30 cellular contexts compared by ENCODE assay signal in the genomic region with DNA sequence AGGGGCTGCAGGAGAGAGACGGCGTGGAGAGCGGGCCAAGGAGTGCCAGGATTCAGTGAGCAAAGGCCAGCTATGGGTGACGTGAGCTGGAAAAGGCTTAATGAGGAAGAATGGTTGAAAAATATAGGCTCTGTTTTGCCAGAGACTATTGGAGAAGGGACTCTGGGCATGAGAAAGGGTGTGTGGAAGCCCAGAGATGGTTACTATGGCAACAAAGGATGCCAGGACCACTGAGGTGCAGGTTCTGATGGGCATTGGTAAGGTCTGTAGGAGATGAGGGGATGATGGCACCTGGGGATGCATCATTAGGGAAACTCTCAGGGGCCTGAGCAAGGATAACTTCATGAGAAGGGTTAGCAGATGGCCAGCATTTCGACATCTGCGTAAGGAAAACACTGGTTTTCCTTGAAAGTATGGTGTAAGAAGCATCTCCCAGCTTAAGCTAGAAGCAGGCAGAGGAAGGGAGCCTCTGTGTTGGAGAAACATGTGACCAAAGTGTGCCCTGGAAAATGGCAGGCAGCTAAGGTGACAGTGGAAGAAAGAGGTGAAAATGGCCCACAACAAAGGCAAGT. TPM values are rescaled to one million over a fixed set of nuclear protein-coding genes. Genes with fewer than 3 reads are reported as not detected.
DNase-seq lines count a peak whose midpoint lies in the region; ATAC-seq, FAIRE-seq and TF ChIP-seq lines count a peak whose summit lies in the region.
"Had no signal": no experiment of that assay in that cellular context is flagged by ENCODE, and none has a peak within 500 bp of the region (broad histone marks: within the 10 kb centered on the region; RNA-seq: fewer than 3 reads in every experiment).

No MANE protein-coding gene starts in this region.

- TF ChIP-seq POLR2A in GM12892 (IDR thresholded peaks at IDR 0.05; ENCODE audit: low read depth, low read length): no peak

- no peak for FAIRE-seq in GM12892 (lab: Jason Lieb, UNC)
- FAIRE-seq: bronchial epithelial cell, RCC 7860, small intestine had no signal

- no peaks in the 10 kb centered on the region for H3K9me3 ChIP-seq in right atrium auricular region
- H3K9me3 ChIP-seq: BLaER1, transverse colon had no signal

- H3K27me3 Mint-ChIP-seq in glutamatergic neuron (ENCODE audit: unreplicated experiment): no peaks in the 10 kb centered on the region
- H3K27me3 Mint-ChIP-seq in stimulated activated memory B cell treated with anti-CD40 and anti-IgM and Interleukin-4, amounts not matched to agents 10 μg/mL and 1 μg/mL and 100 μg/mL, for 72 hours: peaks cover 22% of the 10 kb centered on the region
- H3K27me3 Mint-ChIP-seq: dendritic cell treated with granulocyte-macrophage colony-stimulating factor and Interleukin-4, amounts not matched to agents 40 ng/mL and 50 ng/mL, for 4 days had no signal

- H3K4me1 Mint-ChIP-seq in glutamatergic neuron (ENCODE audit: low read depth, unreplicated experiment): peaks cover 38% of the 10 kb centered on the region
- H3K4me1 Mint-ChIP-seq in stimulated activated memory B cell treated with anti-CD40 and anti-IgM and Interleukin-4, amounts not matched to agents 10 μg/mL and 1 μg/mL and 100 μg/mL, for 72 hours: no peaks in the 10 kb centered on the region
- H3K4me1 Mint-ChIP-seq: IgD-negative memory B cell, natural killer cell had no signal

- H3K27ac ChIP-seq in right atrium auricular region (peak overlapping the region; percentile 61 to 75), cingulate gyrus (ENCODE audit: low read depth, low read length) (peak overlapping the region; percentile 42)
- H3K27ac ChIP-seq: BLaER1 had no signal

- H3K4me3 Mint-ChIP-seq in glutamatergic neuron (ENCODE audit: unreplicated experiment): peak overlapping the region; percentile 61
- no peak overlapping the region for H3K4me3 Mint-ChIP-seq in stimulated activated memory B cell treated with anti-CD40 and anti-IgM and Interleukin-4, amounts not matched to agents 10 μg/mL and 1 μg/mL and 100 μg/mL, for 72 hours
- H3K4me3 Mint-ChIP-seq: activated T-cell treated with anti-CD3 and anti-CD28 coated beads, Interleukin-2, amount 50 U/mL, for 72 hours; dendritic cell treated with granulocyte-macrophage colony-stimulating factor and Interleukin-4, amounts not matched to agents 40 ng/mL and 50 ng/mL, for 4 days; IgD-negative memory B cell; natural killer cell; WTC11 had no signal

- H3K4me3 ChIP-seq in right atrium auricular region: no peak overlapping the region
- H3K4me3 ChIP-seq: BLaER1, transverse colon had no signal

- no peaks in the 10 kb centered on the region for H3K27me3 ChIP-seq in right atrium auricular region
- H3K27me3 ChIP-seq: BLaER1, transverse colon had no signal

- no peak for TF ChIP-seq CTCF in right atrium auricular region (IDR thresholded peaks at IDR 0.05)
- no peak for TF ChIP-seq CTCF in glutamatergic neuron (IDR thresholded peaks at IDR 0.05; ENCODE audit: partially characterized antibody, unreplicated experiment)

- DNase-seq in right atrium auricular region (ENCODE audit: low spot score): no peak
- no peak for DNase-seq in cardiac septum (ENCODE audit: low spot score)
- peak; percentile 43 for DNase-seq in glutamatergic neuron
- DNase-seq in NAMALWA (ENCODE audit: low spot score): no peak
- DNase-seq in GM12892 (ENCODE audit: insufficient read length): no peak
- no peak for DNase-seq in ACHN
- DNase-seq: activated CD4-positive, alpha-beta T cell treated with anti-CD3 and anti-CD28 coated beads, Interleukin-2, amount 50 U/mL, for 1 hour; activated naive CD4-positive, alpha-beta T cell treated with Interleukin-2 at 50 U/mL for 16 hours; activated T-cell treated with anti-CD3 and anti-CD28 coated beads, Interleukin-2, amount 50 U/mL, for 72 hours; DMS53; foreskin melanocyte; H7; natural killer cell; NCI-H1105; NCI-H1930; NCI-H345; NCI-H774; small intestine; T1000; transverse colon had no signal

- peaks cover 7% of the 10 kb centered on the region for H3K9me3 Mint-ChIP-seq in glutamatergic neuron (ENCODE audit: unreplicated experiment)
- no peaks in the 10 kb centered on the region for H3K9me3 Mint-ChIP-seq in stimulated activated memory B cell treated with anti-CD40 and anti-IgM and Interleukin-4, amounts not matched to agents 10 μg/mL and 1 μg/mL and 100 μg/mL, for 72 hours
- H3K9me3 Mint-ChIP-seq: activated T-cell treated with anti-CD3 and anti-CD28 coated beads, Interleukin-2, amount 50 U/mL, for 72 hours; dendritic cell treated with granulocyte-macrophage colony-stimulating factor and Interleukin-4, amounts not matched to agents 40 ng/mL and 50 ng/mL, for 4 days; natural killer cell; WTC11 had no signal

- no peak for ATAC-seq in stimulated activated memory B cell treated with anti-CD40 and anti-IgM and Interleukin-4, amounts not matched to agents 10 μg/mL and 1 μg/mL and 100 μg/mL, for 72 hours
- ATAC-seq: activated T-cell treated with anti-CD3 and anti-CD28 coated beads, Interleukin-2, amount 50 U/mL, for 72 hours; natural killer cell; WTC11 had no signal

- peak overlapping the region; percentile 77 for H3K27ac Mint-ChIP-seq in glutamatergic neuron (ENCODE audit: unreplicated experiment)
- H3K27ac Mint-ChIP-seq in stimulated activated memory B cell treated with anti-CD40 and anti-IgM and Interleukin-4, amounts not matched to agents 10 μg/mL and 1 μg/mL and 100 μg/mL, for 72 hours: no peak overlapping the region
- H3K27ac Mint-ChIP-seq: activated T-cell treated with anti-CD3 and anti-CD28 coated beads, Interleukin-2, amount 50 U/mL, for 72 hours; dendritic cell treated with granulocyte-macrophage colony-stimulating factor and Interleukin-4, amounts not matched to agents 40 ng/mL and 50 ng/mL, for 4 days; IgD-negative memory B cell; natural killer cell; WTC11 had no signal

- intact Hi-C loops in cardiac septum (cut with DNase I): no loop called here

- peaks cover 0 to 39% of the 10 kb centered on the region in 2 donors for H3K4me1 ChIP-seq in right atrium auricular region

- H3K36me3 ChIP-seq in right atrium auricular region: no peaks in the 10 kb centered on the region
- H3K36me3 ChIP-seq: BLaER1, transverse colon had no signal

- in situ Hi-C loops in ACHN (cut with HindIII; ENCODE audit: low pct_ligation_motif_present, low pct_unique_long_range_greater_than_20kb, low sequenced_read_pairs): no loop called here

- H3K36me3 Mint-ChIP-seq in glutamatergic neuron (ENCODE audit: unreplicated experiment): no peaks in the 10 kb centered on the region
- no peaks in the 10 kb centered on the region for H3K36me3 Mint-ChIP-seq in stimulated activated memory B cell treated with anti-CD40 and anti-IgM and Interleukin-4, amounts not matched to agents 10 μg/mL and 1 μg/mL and 100 μg/mL, for 72 hours
- H3K36me3 Mint-ChIP-seq: IgD-negative memory B cell, natural killer cell, WTC11 had no signal

RNA-seq across cellular contexts. Expression of a gene that starts 21.6 kb away (rescaled TPM):
- 1 to 10 TPM; 4.0 to 5.9 TPM for total RNA-seq in right atrium auricular region
- total RNA-seq in cardiac septum: 25.1 TPM
- total RNA-seq in glutamatergic neuron (ENCODE audit: unreplicated experiment): not detected
- not detected for polyA plus RNA-seq in GM12892 (2012; ENCODE audit: missing spikeins)
- total RNA-seq: A673; activated T-cell treated with anti-CD3 and anti-CD28 coated beads, Interleukin-2, amount 50 U/mL, for 72 hours; G401; H7; natural killer cell; WTC11 had no signal
- polyA plus RNA-seq: IgD-negative memory B cell had no signal

RNA-seq across cellular contexts. Expression of a gene that starts 42.2 kb away (rescaled TPM):
- under 1 TPM in 1 of 2 donors, not detected in 1; 0.12 TPM for total RNA-seq in right atrium auricular region
- total RNA-seq in cardiac septum: 1.0 TPM
- not detected for total RNA-seq in glutamatergic neuron (ENCODE audit: unreplicated experiment)
- polyA plus RNA-seq in GM12892 (2012; ENCODE audit: missing spikeins): 0.28 TPM
- total RNA-seq: A673; activated T-cell treated with anti-CD3 and anti-CD28 coated beads, Interleukin-2, amount 50 U/mL, for 72 hours; natural killer cell had no signal
